Comparison of ENCODE assay signal across 8 cellular contexts in genomic region chr3:46947981-46948791, GRCh38. TPM values are rescaled to one million over a fixed set of nuclear protein-coding genes. Genes with fewer than 3 reads are reported as not detected.
A peak's percentile ranks its signal among the peaks of the same experiment; 100 is the strongest.
DNase-seq lines count a peak whose midpoint lies in the region; ATAC-seq and TF ChIP-seq lines count a peak whose summit lies in the region.

No MANE protein-coding gene starts in this region.

- no peaks in the 10 kb centered on the region for H3K9me3 ChIP-seq in cardiac muscle cell (ENCODE audit: low read depth)

- TF ChIP-seq CTCF in C4-2B (conservative IDR thresholded peaks at IDR 0.05) (no peak), cardiac muscle cell (IDR thresholded peaks at IDR 0.05; ENCODE audit: low read depth, low read length) (no peak)

- H3K36me3 ChIP-seq in cardiac muscle cell, result no peaks in the 10 kb centered on the region

- DNase-seq in NOMO-1 treated with dmso at 0.1 percent for 144 hours (lab: John Stamatoyannopoulos, UW; ENCODE audit: unreplicated experiment) (peak; percentile 40), cardiac muscle cell (ENCODE audit: low read depth in 1 of 2, low spot score in 1 of 2) (peak in 1 of 2 donors; percentile 72), NCI-H774 (lab: John Stamatoyannopoulos, UW) (no peak), epidermal melanocyte (ENCODE audit: insufficient read length, low spot score) (no peak)
- peak; percentile 75 to 77 for DNase-seq in activated T-cell treated with anti-CD3 and anti-CD28 coated beads, Interleukin-2, amount 50 U/mL, for 48 hours
- DNase-seq in stimulated activated CD4-positive, alpha-beta T cell treated with anti-CD3 and anti-CD28 coated beads, Interleukin-15, amount 100 ng/mL, for 1 hour (ENCODE audit: low read depth in 1 of 2, low spot score in 1 of 2), result peak; percentile 16 to 59

- H3K27me3 ChIP-seq in cardiac muscle cell, result no peaks in the 10 kb centered on the region

- H3K27ac ChIP-seq in C4-2B (peak overlapping the region; percentile 57), cardiac muscle cell (peak overlapping the region; percentile 84)

- no peak overlapping the region for H3K4me3 ChIP-seq in cardiac muscle cell

- ATAC-seq in GM21515 (IDR thresholded peaks at IDR 0.05; ENCODE audit: unreplicated experiment), result no peak

- peaks cover 70% of the 10 kb centered on the region for H3K4me1 ChIP-seq in cardiac muscle cell (ENCODE audit: low read depth)

RNA-seq across cellular contexts. Expression of gene CCDC12, which starts 28.4 kb away (rescaled TPM):
- total RNA-seq in cardiac muscle cell, result 43.9 and 53.8 TPM in 2 replicates
- polyA plus RNA-seq in cardiac muscle cell, result 73.1 and 78.4 TPM in 2 replicates

RNA-seq across cellular contexts. Expression of gene NBEAL2, which starts 31.3 kb away (rescaled TPM):
- total RNA-seq in cardiac muscle cell, result 10.6 and 14.2 TPM in 2 replicates
- polyA plus RNA-seq in cardiac muscle cell, result 7.8 and 8.3 TPM in 2 replicates

Comparison
In these comparisons a context has a peak if more than half of its experiments do, and no peak if none do; other contexts are left out.
1. DNase-seq: peak in NOMO-1 treated with dmso at 0.1 percent for 144 hours (single experiment), activated T-cell treated with anti-CD3 and anti-CD28 coated beads, Interleukin-2, amount 50 U/mL, for 48 hours (2 of 2) and stimulated activated CD4-positive, alpha-beta T cell treated with anti-CD3 and anti-CD28 coated beads, Interleukin-15, amount 100 ng/mL, for 1 hour (2 of 2); none in NCI-H774 (single experiment) and epidermal melanocyte (single experiment).